8 cellular contexts compared by ENCODE assay signal in genomic region chr19:4722671-4723464, GRCh38. TPM values are rescaled to one million over a fixed set of nuclear protein-coding genes. Genes with fewer than 3 reads are reported as not detected.
DNase-seq lines count a peak whose midpoint lies in the region; ATAC-seq and TF ChIP-seq lines count a peak whose summit lies in the region.

No MANE protein-coding gene starts in this region.

- CTCF ChIA-PET in activated CD4-positive, alpha-beta T cell treated with anti-CD3 and anti-CD28 coated beads, Interleukin-2, amount 10 ng/mL, durations not matched to agents 7 days and 5 days (lab: Charles Lee) = interaction anchor here (1.8 to 12.3 kb wide), 2 partner anchors 10 to 68 kb away, joined by 4 to 105 read pairs; partner anchors contain the start of gene FEM1A

- DNase-seq in activated CD4-positive, alpha-beta T cell treated with anti-CD3 and anti-CD28 coated beads, Interleukin-2, amount 10 ng/mL, durations not matched to agents 7 days and 5 days = peak; percentile 55
- no peak for DNase-seq in activated CD4-positive, alpha-beta T cell treated with anti-CD3 and anti-CD28 coated beads, Interleukin-2, amount 50 U/mL, for 1 hour
- DNase-seq in WERI-Rb-1 = no peak
- DNase-seq in fibroblast of peridontal ligament (ENCODE audit: extremely low read depth) = peak; percentile 54

- no peaks in the 10 kb centered on the region for H3K27me3 ChIP-seq in WERI-Rb-1 (ENCODE audit: insufficient read depth, low read depth, severe bottlenecking)
- no peaks in the 10 kb centered on the region for H3K27me3 ChIP-seq in neutrophil

- ATAC-seq in HG03025 (IDR thresholded peaks at IDR 0.05; ENCODE audit: low FRiP score, unreplicated experiment) (peak; percentile 19), GM18519 (IDR thresholded peaks at IDR 0.05; ENCODE audit: low FRiP score, unreplicated experiment) (no peak), GM19452 (IDR thresholded peaks at IDR 0.05; ENCODE audit: unreplicated experiment) (no peak)

- H3K27me3 Mint-ChIP-seq in activated CD4-positive, alpha-beta T cell treated with anti-CD3 and anti-CD28 coated beads, Interleukin-2, amount 10 ng/mL, durations not matched to agents 7 days and 5 days = peaks cover 9% of the 10 kb centered on the region

- TF ChIP-seq CTCF in WERI-Rb-1 (IDR thresholded peaks at IDR 0.05; ENCODE audit: low read depth, low read length) (no peak), neutrophil (IDR thresholded peaks at IDR 0.05) (no peak)

- H3K27ac ChIP-seq in WERI-Rb-1 (peak overlapping the region; percentile 79), neutrophil (peak overlapping the region; percentile 89)

- no peaks in the 10 kb centered on the region for H3K9me3 Mint-ChIP-seq in activated CD4-positive, alpha-beta T cell treated with anti-CD3 and anti-CD28 coated beads, Interleukin-2, amount 10 ng/mL, durations not matched to agents 7 days and 5 days

- H3K27ac Mint-ChIP-seq in activated CD4-positive, alpha-beta T cell treated with anti-CD3 and anti-CD28 coated beads, Interleukin-2, amount 10 ng/mL, durations not matched to agents 7 days and 5 days = peak overlapping the region; percentile 93

- POLR2A ChIA-PET in activated CD4-positive, alpha-beta T cell treated with anti-CD3 and anti-CD28 coated beads, Interleukin-2, amount 10 ng/mL, durations not matched to agents 7 days and 5 days (lab: Charles Lee) = no interaction called here

- H3K4me1 ChIP-seq in neutrophil (ENCODE audit: control insufficient read depth in 1 of 2, insufficient read depth in 1 of 2, low read depth in 1 of 2, low read length in 1 of 2) = peaks cover 21 to 28% of the 10 kb centered on the region in 2 experiments

- H3K4me3 Mint-ChIP-seq in activated CD4-positive, alpha-beta T cell treated with anti-CD3 and anti-CD28 coated beads, Interleukin-2, amount 10 ng/mL, durations not matched to agents 7 days and 5 days = peak overlapping the region; percentile 100

- H3K9me3 ChIP-seq in WERI-Rb-1 (ENCODE audit: severe bottlenecking) (no peaks in the 10 kb centered on the region), neutrophil (no peaks in the 10 kb centered on the region)

- peaks cover 45% of the 10 kb centered on the region for H3K36me3 ChIP-seq in WERI-Rb-1
- peaks cover 35% of the 10 kb centered on the region for H3K36me3 ChIP-seq in neutrophil

- H3K36me3 Mint-ChIP-seq in activated CD4-positive, alpha-beta T cell treated with anti-CD3 and anti-CD28 coated beads, Interleukin-2, amount 10 ng/mL, durations not matched to agents 7 days and 5 days (ENCODE audit: low read depth) = peaks cover 24% of the 10 kb centered on the region

- H3K4me3 ChIP-seq in WERI-Rb-1 (ENCODE audit: low read depth, low read length) (peak overlapping the region; percentile 88), neutrophil (ENCODE audit: low read depth in 1 of 2, low read length in 1 of 2) (peak overlapping the region; percentile 66 to 81)

- H3K4me1 Mint-ChIP-seq in activated CD4-positive, alpha-beta T cell treated with anti-CD3 and anti-CD28 coated beads, Interleukin-2, amount 10 ng/mL, durations not matched to agents 7 days and 5 days = peaks cover 28% of the 10 kb centered on the region

RNA-seq across cellular contexts. Expression of gene DPP9, which starts 0.8 kb away (rescaled TPM):
- total RNA-seq in activated CD4-positive, alpha-beta T cell treated with anti-CD3 and anti-CD28 coated beads, Interleukin-2, amount 10 ng/mL, durations not matched to agents 7 days and 5 days = 10 to 100 TPM; 70.5 to 79.3 TPM

RNA-seq across cellular contexts. Expression of gene MYDGF, which starts 52.7 kb away (rescaled TPM):
- 10 to 100 TPM; 36.2 to 45.3 TPM for total RNA-seq in activated CD4-positive, alpha-beta T cell treated with anti-CD3 and anti-CD28 coated beads, Interleukin-2, amount 10 ng/mL, durations not matched to agents 7 days and 5 days

Comparison
In these comparisons a context has a peak if more than half of its experiments do, and no peak if none do; other contexts are left out.
1. DNase-seq: peak in activated CD4-positive, alpha-beta T cell treated with anti-CD3 and anti-CD28 coated beads, Interleukin-2, amount 10 ng/mL, durations not matched to agents 7 days and 5 days (single experiment) and fibroblast of peridontal ligament (single experiment); none in activated CD4-positive, alpha-beta T cell treated with anti-CD3 and anti-CD28 coated beads, Interleukin-2, amount 50 U/mL, for 1 hour (single experiment) and WERI-Rb-1 (single experiment).